ENCODE assay signal across 29 cellular contexts in genomic region chr16:86540894-86541293, GRCh38. TPM values are rescaled to one million over a fixed set of nuclear protein-coding genes. Genes with fewer than 3 reads are reported as not detected.
"Had no signal": no experiment of that assay in that cellular context is flagged by ENCODE, and none has a peak within 500 bp of the region (broad histone marks: within the 10 kb centered on the region; RNA-seq: fewer than 3 reads in every experiment).

No MANE protein-coding gene starts in this region.

- DNase-seq: activated B cell treated with CpG ODN at 0.5 μM for 24 hours; activated CD4-positive, alpha-beta T cell treated with anti-CD3 and anti-CD28 coated beads for 48 hours; activated CD4-positive, alpha-beta T cell treated with anti-CD3 and anti-CD28 coated beads, Interleukin-2, amount 50 U/mL, for 1 hour; activated CD4-positive, alpha-beta T cell treated with anti-CD3 and anti-CD28 coated beads, Interleukin-2, amount 50 U/mL, for 48 hours; activated CD8-positive, alpha-beta memory T cell treated with anti-CD3 and anti-CD28 coated beads for 24 hours; activated CD8-positive, alpha-beta T cell treated with anti-CD3 and anti-CD28 coated beads for 36 hours; activated effector memory CD4-positive, alpha-beta T cell treated with Interleukin-2 at 50 U/mL for 16 hours; activated gamma-delta T cell treated with Interleukin-2 at 50 U/mL for 16 hours; activated naive CD4-positive, alpha-beta T cell treated with anti-CD3 and anti-CD28 coated beads, Interleukin-2, amount 50 U/mL, for 16 hours; activated naive CD4-positive, alpha-beta T cell treated with Interleukin-2 at 50 U/mL for 16 hours; activated T-cell treated with anti-CD3 and anti-CD28 coated beads, Interleukin-2, amount 50 U/mL, for 4 hours; amniotic stem cell; anterior cingulate cortex; brain microvascular endothelial cell; dorsolateral prefrontal cortex; effector memory CD4-positive, alpha-beta T cell; endodermal cell; foreskin fibroblast; head of caudate nucleus; T-helper 17 cell; T1000; WERI-Rb-1 had no signal

- H3K27me3 ChIP-seq: brain microvascular endothelial cell, dorsolateral prefrontal cortex had no signal

- ATAC-seq: activated CD4-positive, CD25-positive, alpha-beta regulatory T cell treated with anti-CD3 and anti-CD28 coated beads, Interleukin-2, amount 50 U/mL, for 24 hours; activated CD8-positive, alpha-beta T cell treated with anti-CD3 and anti-CD28 coated beads for 36 hours; activated T-cell treated with anti-CD3 and anti-CD28 coated beads, Interleukin-2, amount 50 U/mL, for 4 hours; activated T-helper 17 cell treated with anti-CD3 and anti-CD28 coated beads, Interleukin-2, amount 50 U/mL, for 72 hours; esophagus mucosa; T-helper 17 cell had no signal

- FAIRE-seq: astrocyte, bronchial epithelial cell, frontal cortex had no signal

- H3K4me3 ChIP-seq: coronary artery, dorsolateral prefrontal cortex had no signal

- H3K36me3 ChIP-seq: WERI-Rb-1 had no signal

- H3K27ac ChIP-seq: brain microvascular endothelial cell, coronary artery, dorsolateral prefrontal cortex, WERI-Rb-1 had no signal

RNA-seq across cellular contexts. Expression of gene FOXC2, which starts 25.7 kb away (rescaled TPM):
- total RNA-seq: activated B cell treated with CpG ODN at 0.5 μM for 24 hours; activated CD8-positive, alpha-beta T cell treated with anti-CD3 and anti-CD28 coated beads for 36 hours; activated T-cell treated with anti-CD3 and anti-CD28 coated beads, Interleukin-2, amount 50 U/mL, for 4 hours; activated T-helper 17 cell treated with anti-CD3 and anti-CD28 coated beads, Interleukin-2, amount 50 U/mL, for 72 hours; T-helper 17 cell had no signal

RNA-seq across cellular contexts. Expression of gene FOXF1, which starts 30.6 kb away (rescaled TPM):
- total RNA-seq: activated B cell treated with CpG ODN at 0.5 μM for 24 hours; activated CD8-positive, alpha-beta T cell treated with anti-CD3 and anti-CD28 coated beads for 36 hours; activated T-helper 17 cell treated with anti-CD3 and anti-CD28 coated beads, Interleukin-2, amount 50 U/mL, for 72 hours; endodermal cell; T-helper 17 cell had no signal

RNA-seq across cellular contexts. Expression of gene FOXL1, which starts 37.5 kb away (rescaled TPM):
- total RNA-seq: activated B cell treated with CpG ODN at 0.5 μM for 24 hours; activated CD8-positive, alpha-beta T cell treated with anti-CD3 and anti-CD28 coated beads for 36 hours; activated T-cell treated with anti-CD3 and anti-CD28 coated beads, Interleukin-2, amount 50 U/mL, for 4 hours; activated T-helper 17 cell treated with anti-CD3 and anti-CD28 coated beads, Interleukin-2, amount 50 U/mL, for 72 hours had no signal
